1 cellular context compared by ENCODE assay signal in genomic region chr14:105485720-105486332, GRCh38.
A peak's percentile ranks its signal among the peaks of the same experiment; 100 is the strongest.
TF ChIP-seq lines count a peak whose summit lies in the region.

No MANE protein-coding gene starts in this region.

TF ChIP-seq in HepG2, 621 proteins besides CTCF, POLR2A, EP300 and RAD21 (continued from another document and continues in another):
- TF ChIP-seq U2AF2 (IDR thresholded peaks at IDR 0.05; ENCODE audit: low read depth, low read length) (no peak), ZFP36L2 (CRISPR knock-in tag; IDR thresholded peaks at IDR 0.05) (no peak), FLYWCH1 (CRISPR knock-in tag; IDR thresholded peaks at IDR 0.05) (no peak), IRF9 (CRISPR knock-in tag; IDR thresholded peaks at IDR 0.05; ENCODE audit: borderline replicate concordance) (peak; percentile 9; the same call in 1 of the 2 replicates), ZNF615 (CRISPR knock-in tag; IDR thresholded peaks at IDR 0.05; ENCODE audit: borderline replicate concordance) (no peak), HNRNPL (IDR thresholded peaks at IDR 0.05; ENCODE audit: low read depth, low read length) (peak; percentile 72; the same call in 1 of the 2 replicates), ZNF567 (CRISPR knock-in tag; IDR thresholded peaks at IDR 0.05; ENCODE audit: borderline replicate concordance) (no peak), SNAI1 (CRISPR knock-in tag; IDR thresholded peaks at IDR 0.05; ENCODE audit: borderline replicate concordance) (no peak), CCAR2 (optimal IDR thresholded peaks at IDR 0.05; ENCODE audit: low read depth, low read length) (no peak), CSRNP1 (CRISPR knock-in tag; IDR thresholded peaks at IDR 0.05) (no peak), ZNF224 (CRISPR knock-in tag; IDR thresholded peaks at IDR 0.05) (no peak), ELF4 (CRISPR knock-in tag; IDR thresholded peaks at IDR 0.05; ENCODE audit: borderline replicate concordance) (no peak), DR1 (CRISPR knock-in tag; IDR thresholded peaks at IDR 0.05) (no peak), ZNF839 (CRISPR knock-in tag; IDR thresholded peaks at IDR 0.05; ENCODE audit: borderline replicate concordance) (no peak), XRCC5 (optimal IDR thresholded peaks at IDR 0.05; ENCODE audit: low read length) (peak; percentile 94), NR2F6 (IDR thresholded peaks at IDR 0.05) (no peak), NR2F6 (CRISPR knock-in tag; IDR thresholded peaks at IDR 0.05) (peak; percentile 28; the same call in 1 of the 2 replicates), TBX2 (CRISPR knock-in tag; IDR thresholded peaks at IDR 0.05; ENCODE audit: borderline replicate concordance) (peak; percentile 59; the same call in 1 of the 2 replicates), NFIC (IDR thresholded peaks at IDR 0.05; ENCODE audit: low read length) (no peak), DMTF1 (CRISPR knock-in tag; IDR thresholded peaks at IDR 0.05) (no peak), NBN (conservative IDR thresholded peaks at IDR 0.05) (no peak), ZNF407 (CRISPR knock-in tag; IDR thresholded peaks at IDR 0.05; ENCODE audit: not compliant biosample characterization) (no peak), CERS6 (CRISPR knock-in tag; IDR thresholded peaks at IDR 0.05) (no peak), ZNF550 (CRISPR knock-in tag; IDR thresholded peaks at IDR 0.05; ENCODE audit: borderline replicate concordance) (no peak), GZF1 (CRISPR knock-in tag; IDR thresholded peaks at IDR 0.05) (no peak), RFXAP (CRISPR knock-in tag; IDR thresholded peaks at IDR 0.05; ENCODE audit: borderline replicate concordance) (peak; percentile 26; the same call in 1 of the 2 replicates), E2F5 (CRISPR knock-in tag; conservative IDR thresholded peaks at IDR 0.05) (no peak), HMGXB4 (CRISPR knock-in tag; IDR thresholded peaks at IDR 0.05; ENCODE audit: borderline replicate concordance in 1 of 2, low read depth in 1 of 2) (peak; percentile 82 to 90), ATRX (CRISPR knock-in tag; IDR thresholded peaks at IDR 0.05; ENCODE audit: borderline replicate concordance) (no peak), ZSCAN9 (CRISPR knock-in tag; IDR thresholded peaks at IDR 0.05; ENCODE audit: borderline replicate concordance) (no peak), PHF5A (CRISPR knock-in tag; IDR thresholded peaks at IDR 0.05; ENCODE audit: low read depth, unreplicated experiment) (peak; percentile 36), GABPB1 (CRISPR knock-in tag; IDR thresholded peaks at IDR 0.05) (peak; percentile 55), ZNF354B (CRISPR knock-in tag; IDR thresholded peaks at IDR 0.05) (no peak), NCOA2 (CRISPR knock-in tag; IDR thresholded peaks at IDR 0.05) (0 out of 2 replicates have a peak, but pooled peaks have one; percentile 25), GFI1 (CRISPR knock-in tag; IDR thresholded peaks at IDR 0.05; ENCODE audit: borderline replicate concordance) (no peak), MNT (IDR thresholded peaks at IDR 0.05) (no peak), ZBTB39 (CRISPR knock-in tag; IDR thresholded peaks at IDR 0.05) (no peak)
